In the genomic region with DNA sequence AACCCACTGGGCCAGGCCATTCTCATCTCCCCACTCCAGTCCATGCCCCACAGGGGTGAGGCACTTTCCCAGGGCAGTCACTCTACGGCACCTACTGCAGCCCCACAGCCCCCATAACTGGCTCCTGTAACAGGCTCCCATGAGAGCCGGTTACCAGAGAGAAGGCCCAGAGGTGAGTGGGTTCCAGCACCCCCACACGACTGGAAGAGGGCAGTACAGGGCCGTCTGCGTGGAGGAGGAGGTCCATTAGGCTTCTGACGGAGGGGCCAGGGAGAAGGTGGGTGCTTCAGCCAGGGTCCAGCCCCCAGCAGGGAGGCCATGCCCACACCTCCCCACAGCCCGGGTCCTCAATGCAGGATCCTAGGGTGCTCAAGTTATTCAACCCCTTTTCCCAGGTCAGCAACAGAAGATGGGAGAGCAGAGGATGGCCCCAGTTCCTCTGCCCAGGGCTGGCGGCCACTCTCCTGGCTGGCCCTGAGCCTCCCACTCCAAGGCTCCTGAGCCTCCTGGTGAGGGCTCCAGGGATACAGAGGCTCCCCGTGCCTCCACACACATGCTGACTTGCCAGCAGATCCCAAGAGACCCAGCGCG, we compare ENCODE assay signal across 9 cellular contexts. TPM values are rescaled to one million over a fixed set of nuclear protein-coding genes. Genes with fewer than 3 reads are reported as not detected.
DNase-seq lines count a peak whose midpoint lies in the region; ATAC-seq and TF ChIP-seq lines count a peak whose summit lies in the region.
"Had no signal": no experiment of that assay in that cellular context is flagged by ENCODE, and none has a peak within 500 bp of the region (broad histone marks: within the 10 kb centered on the region; RNA-seq: fewer than 3 reads in every experiment).

No MANE protein-coding gene starts in this region.

- H3K9me3 ChIP-seq in HUES48 (ENCODE audit: control insufficient read depth, insufficient read depth, low read length) (no peaks in the 10 kb centered on the region), adrenal gland (replicated peaks in 1 of 3) (no peaks in the 10 kb centered on the region)

- peaks cover 36% of the 10 kb centered on the region for H3K4me1 Mint-ChIP-seq in CD14-positive monocyte
- peaks cover 21% of the 10 kb centered on the region for H3K4me1 Mint-ChIP-seq in memory B cell

- no peak for TF ChIP-seq CTCF in CD14-positive monocyte (IDR thresholded peaks at IDR 0.05)
- TF ChIP-seq CTCF in adrenal gland (IDR thresholded peaks at IDR 0.05) = no peak
- no peak for TF ChIP-seq CTCF in GM13976 (IDR thresholded peaks at IDR 0.05; ENCODE audit: borderline replicate concordance, control extremely low read depth, extremely low read depth, insufficient read depth, missing control alignments)

- H3K27ac Mint-ChIP-seq in CD14-positive monocyte (peak overlapping the region; percentile 54 to 91 (median 79)), memory B cell (peak overlapping the region; percentile 75)

- WGBS in adrenal gland, 4 donors = 19 to 36% (median 30%) methylated on average over 6 to 11 of the region's 11 CpGs

- H3K36me3 Mint-ChIP-seq in CD14-positive monocyte (peaks cover 3 to 11% of the 10 kb centered on the region in 2 donors), memory B cell (no peaks in the 10 kb centered on the region)

- TF ChIP-seq POLR2A in adrenal gland (IDR thresholded peaks at IDR 0.05) = no peak

- H3K27ac ChIP-seq in HUES48 (ENCODE audit: low read depth, low read length) (peak overlapping the region; percentile 78), adrenal gland (peak overlapping the region in 3 of 5 donors; percentile 37 to 93 (median 87))

- DNase-seq in CD14-positive monocyte (ENCODE audit: low spot score) = no peak
- DNase-seq in adrenal gland = no peak
- no peak for DNase-seq in memory B cell (ENCODE audit: low spot score in 2 of 2)
- DNase-seq in iPS-NIHi7 (ENCODE audit: extremely low spot score) = no peak
- DNase-seq in stimulated activated CD4-positive, alpha-beta T cell treated with anti-CD3 and anti-CD28 coated beads, Interleukin-15, amount 100 ng/mL, for 24 hours = no peak
- DNase-seq in GM13976 (ENCODE audit: low spot score) = no peak

- peak overlapping the region; percentile 81 to 90 for H3K4me3 Mint-ChIP-seq in CD14-positive monocyte
- H3K4me3 Mint-ChIP-seq in memory B cell = peak overlapping the region; percentile 84

- no peak for ATAC-seq in memory B cell (ENCODE audit: low read depth)
- no peak for ATAC-seq in GM21576 (IDR thresholded peaks at IDR 0.05; ENCODE audit: unreplicated experiment)

- in situ Hi-C loops in GM13976 (cut with MboI; ENCODE audit: low sequenced_read_pairs, unreplicated experiment) = no loop called here

- intact Hi-C loops in CD14-positive monocyte (cut with micrococcal nuclease) = loop anchor here in 1 of 2 donors (5.0 kb wide), 2 partner anchors 71 to 476 kb away; partner anchors contain the start of gene AURKAIP1
- intact Hi-C loops in adrenal gland (cut with DNase I) = no loop called here

- H3K4me3 ChIP-seq in HUES48 (ENCODE audit: low read depth, low read length) (no peak overlapping the region; the same call in 1 of the 2 replicates), adrenal gland (peak overlapping the region in 1 of 4 donors; percentile 97)

- no peaks in the 10 kb centered on the region for H3K9me3 Mint-ChIP-seq in CD14-positive monocyte
- H3K9me3 Mint-ChIP-seq in memory B cell = no peaks in the 10 kb centered on the region

- H3K27me3 Mint-ChIP-seq in CD14-positive monocyte (ENCODE audit: low read depth in 3 of 3) (peaks cover 0 to 4% (median 0%) of the 10 kb centered on the region in 3 donors), memory B cell (no peaks in the 10 kb centered on the region)

- no peaks in the 10 kb centered on the region; the same call in 1 of the 2 replicates for H3K27me3 ChIP-seq in HUES48 (ENCODE audit: control insufficient read depth, insufficient read depth, low read length)
- no peaks in the 10 kb centered on the region for H3K27me3 ChIP-seq in adrenal gland

- peaks cover 13% of the 10 kb centered on the region for H3K36me3 ChIP-seq in HUES48 (ENCODE audit: control insufficient read depth, insufficient read depth, low read length)
- peaks cover 0 to 13% of the 10 kb centered on the region in 2 donors for H3K36me3 ChIP-seq in adrenal gland (replicated peaks in 1 of 2)

- H3K4me1 ChIP-seq in HUES48 (ENCODE audit: control insufficient read depth, insufficient read depth, low read length) (peaks cover 38% of the 10 kb centered on the region), adrenal gland (replicated peaks in 1 of 2) (peaks cover 40 to 45% of the 10 kb centered on the region in 2 donors)

- no peak overlapping the region for H3K9ac ChIP-seq in HUES48 (ENCODE audit: low read depth, low read length)

RNA-seq across cellular contexts. Expression of gene ACAP3, which starts 1.6 kb away (rescaled TPM):
- polyA plus RNA-seq in CD14-positive monocyte (1 to 10 TPM; 3.5 to 4.0 TPM), adrenal gland (100 to 1,000 TPM in 2 of 3 donors, 1 to 10 TPM in 1; 5.0 to 385 (median 138) TPM)
- 10 to 100 TPM; 19.6 to 81.5 (median 40.8) TPM for total RNA-seq in adrenal gland

RNA-seq across cellular contexts. Expression of gene PUSL1, which starts 2.2 kb away (rescaled TPM):
- 10 to 100 TPM; 13.8 to 14.8 TPM for polyA plus RNA-seq in CD14-positive monocyte
- total RNA-seq in adrenal gland = 10 to 100 TPM; 14.2 to 43.8 (median 26.1) TPM
- 10 to 100 TPM in 2 of 3 donors, 1 to 10 TPM in 1; 2.5 to 43.4 (median 32.2) TPM for polyA plus RNA-seq in adrenal gland

RNA-seq across cellular contexts. Expression of gene INTS11, which starts 18.3 kb away (rescaled TPM):
- polyA plus RNA-seq in CD14-positive monocyte (10 to 100 TPM; 46.2 to 49.6 TPM), adrenal gland (100 to 1,000 TPM in 2 of 3 donors, 10 to 100 TPM in 1; 87.7 to 601 (median 316) TPM)
- total RNA-seq in adrenal gland = 100 to 1,000 TPM in 2 of 8 donors, 10 to 100 TPM in 6; 53.0 to 129 (median 79.1) TPM

RNA-seq across cellular contexts. Expression of gene CPTP, which starts 18.4 kb away (rescaled TPM):
- polyA plus RNA-seq in CD14-positive monocyte (1 to 10 TPM; 7.4 to 7.7 TPM), adrenal gland (10 to 100 TPM in 2 of 3 donors, 1 to 10 TPM in 1; 2.9 to 45.8 (median 27.5) TPM)
- 10 to 100 TPM; 21.2 to 53.0 (median 31.1) TPM for total RNA-seq in adrenal gland

RNA-seq across cellular contexts. Expression of gene TAS1R3, which starts 24.9 kb away (rescaled TPM):
- not detected for polyA plus RNA-seq in CD14-positive monocyte
- total RNA-seq in adrenal gland = under 1 TPM; 0.25 to 0.86 (median 0.58) TPM
- polyA plus RNA-seq in adrenal gland = under 1 TPM; 0.05 to 0.72 (median 0.61) TPM
- total RNA-seq: M059J had no signal
